In genomic region chrX:134821901-134822300, GRCh38 we compare ENCODE assay signal across 21 cellular contexts. TPM values are rescaled to one million over a fixed set of nuclear protein-coding genes. Genes with fewer than 3 reads are reported as not detected.
DNase-seq lines count a peak whose midpoint lies in the region; ATAC-seq and TF ChIP-seq lines count a peak whose summit lies in the region.
"Had no signal": no experiment of that assay in that cellular context is flagged by ENCODE, and none has a peak within 500 bp of the region (broad histone marks: within the 10 kb centered on the region; RNA-seq: fewer than 3 reads in every experiment).

No MANE protein-coding gene starts in this region.

- TF ChIP-seq CTCF in heart right ventricle (IDR thresholded peaks at IDR 0.05) (no peak), brain microvascular endothelial cell (IDR thresholded peaks at IDR 0.05; ENCODE audit: low read depth, low read length, missing control alignments) (no peak), upper lobe of left lung (IDR thresholded peaks at IDR 0.05) (no peak)

- H3K27me3 ChIP-seq in heart right ventricle = no peaks in the 10 kb centered on the region
- no peaks in the 10 kb centered on the region for H3K27me3 ChIP-seq in brain microvascular endothelial cell (replicated peaks)
- H3K27me3 ChIP-seq in mesendoderm (ENCODE audit: insufficient read depth, low read length, poor library complexity) = no peaks in the 10 kb centered on the region
- no peaks in the 10 kb centered on the region for H3K27me3 ChIP-seq in upper lobe of left lung
- H3K27me3 ChIP-seq: esophagus muscularis mucosa, right lobe of liver, transverse colon had no signal

- WGBS in heart right ventricle, 2 donors = 64 to 66% methylated on average over 1 of the region's 1 CpG
- no CpG with 5 or more reads among the region's 1 CpG for WGBS in mesendoderm (ENCODE audit: extremely low coverage, insufficient coverage, low lambda C conversion rate)
- WGBS in upper lobe of left lung, 2 donors = 50 to 78% methylated on average over 1 of the region's 1 CpG

- H3K4me2 ChIP-seq in mesendoderm (ENCODE audit: low read length) = no peak overlapping the region

- in situ Hi-C loops in brain microvascular endothelial cell (cut with HindIII; ENCODE audit: low pct_ligation_motif_present, low sequenced_read_pairs) = no loop called here

- no peak overlapping the region for H4K8ac ChIP-seq in mesendoderm (ENCODE audit: low read depth, low read length)

- H3K27ac ChIP-seq in heart right ventricle (peak overlapping the region in 9 of 10 donors; percentile 32 to 81 (median 66)), brain microvascular endothelial cell (peak overlapping the region; percentile 32), mesendoderm (ENCODE audit: low read depth, low read length) (no peak overlapping the region), upper lobe of left lung (peak overlapping the region; percentile 7 to 59 (median 43))
- H3K27ac ChIP-seq: transverse colon had no signal

- H3K9ac ChIP-seq in mesendoderm (ENCODE audit: low read length) = no peak overlapping the region

- no peak overlapping the region for H4K5ac ChIP-seq in mesendoderm (ENCODE audit: low read length)

- H2BK15ac ChIP-seq in mesendoderm (replicated peaks; ENCODE audit: low read depth) = no peak overlapping the region

- no peak overlapping the region for H3K23ac ChIP-seq in mesendoderm (ENCODE audit: low read length)

- TF ChIP-seq EP300 in upper lobe of left lung (IDR thresholded peaks at IDR 0.05) = no peak

- DNase-seq in heart right ventricle = no peak
- DNase-seq in left ventricle myocardium superior = no peak
- DNase-seq in brain microvascular endothelial cell = no peak
- DNase-seq in mesendoderm = peak; percentile 57
- no peak for DNase-seq in upper lobe of left lung
- no peak for DNase-seq in putamen (ENCODE audit: low spot score)
- DNase-seq in activated gamma-delta T cell (lab: John Stamatoyannopoulos, UW) = no peak
- DNase-seq: activated CD4-positive, alpha-beta T cell treated with anti-CD3 and anti-CD28 coated beads for 48 hours; activated naive CD4-positive, alpha-beta T cell; activated T-cell treated with anti-CD3 and anti-CD28 coated beads, Interleukin-2, amount 50 U/mL, for 4 hours; CD8-positive, alpha-beta memory T cell; DMS153; effector memory CD4-positive, alpha-beta T cell; NCI-H1048; NCI-H1694 treated with DMSO at 0.1 percent for 48 hours; NCI-H526 treated with DMSO at 0.1 percent for 48 hours; occipital lobe; right lobe of liver; transverse colon had no signal

- H2AK5ac ChIP-seq in mesendoderm (ENCODE audit: low read length) = no peak overlapping the region

- H3K79me1 ChIP-seq in mesendoderm (ENCODE audit: low read length) = no peaks in the 10 kb centered on the region

- TF ChIP-seq POLR2A in upper lobe of left lung (IDR thresholded peaks at IDR 0.05) = no peak

- no peaks in the 10 kb centered on the region for H3K79me2 ChIP-seq in mesendoderm (ENCODE audit: control insufficient read depth, insufficient read depth, low read length)

- no peak overlapping the region for H2BK5ac ChIP-seq in mesendoderm (ENCODE audit: low read length)

- H3K18ac ChIP-seq in mesendoderm (ENCODE audit: low read length) = no peak overlapping the region

- H3K4me3 ChIP-seq in heart right ventricle (no peak overlapping the region), brain microvascular endothelial cell (ENCODE audit: low read depth, low read length) (no peak overlapping the region), mesendoderm (ENCODE audit: low read length) (no peak overlapping the region), upper lobe of left lung (no peak overlapping the region)
- H3K4me3 ChIP-seq: esophagus muscularis mucosa, right lobe of liver, transverse colon had no signal

- intact Hi-C loops in heart right ventricle (cut with DNase I) (no loop called here), left ventricle myocardium superior (cut with micrococcal nuclease) (no loop called here)

- ATAC-seq in heart right ventricle (peak in 5 of 8 donors; percentile 44 to 85 (median 77)), left ventricle myocardium superior (no peak), upper lobe of left lung (ENCODE audit: low FRiP score in 2 of 2) (no peak), GM18519 (IDR thresholded peaks at IDR 0.05; ENCODE audit: low FRiP score, unreplicated experiment) (no peak)
- ATAC-seq: activated T-cell treated with anti-CD3 and anti-CD28 coated beads, Interleukin-2, amount 50 U/mL, for 4 hours had no signal

- no peak overlapping the region for H3K56ac ChIP-seq in mesendoderm (ENCODE audit: low read length)

- H3K4me1 ChIP-seq in heart right ventricle (peaks cover 0 to 12% (median 0%) of the 10 kb centered on the region in 9 donors), mesendoderm (ENCODE audit: control insufficient read depth, low read depth, low read length) (no peaks in the 10 kb centered on the region), upper lobe of left lung (no peaks in the 10 kb centered on the region)
- H3K4me1 ChIP-seq: esophagus muscularis mucosa, right lobe of liver, transverse colon had no signal

- H3K9me3 ChIP-seq in heart right ventricle (no peaks in the 10 kb centered on the region), upper lobe of left lung (no peaks in the 10 kb centered on the region)
- H3K9me3 ChIP-seq: esophagus muscularis mucosa, right lobe of liver, transverse colon had no signal

- no peaks in the 10 kb centered on the region for H3K36me3 ChIP-seq in heart right ventricle
- H3K36me3 ChIP-seq in brain microvascular endothelial cell (replicated peaks) = no peaks in the 10 kb centered on the region
- no peaks in the 10 kb centered on the region for H3K36me3 ChIP-seq in mesendoderm (ENCODE audit: control insufficient read depth, insufficient read depth, low read length)
- H3K36me3 ChIP-seq in upper lobe of left lung = no peaks in the 10 kb centered on the region
- H3K36me3 ChIP-seq: esophagus muscularis mucosa, right lobe of liver, transverse colon had no signal

- H3K4ac ChIP-seq in mesendoderm (ENCODE audit: low read depth, low read length) = no peak overlapping the region

- H2BK120ac ChIP-seq in mesendoderm (ENCODE audit: low read depth, low read length) = no peak overlapping the region

RNA-seq across cellular contexts. Expression of gene PABIR2, which starts 24.9 kb away (rescaled TPM):
- total RNA-seq in heart right ventricle (10 to 100 TPM; 10.7 to 18.7 (median 14.1) TPM), left ventricle myocardium superior (10.0 TPM), upper lobe of left lung (10 to 100 TPM; 11.4 to 25.1 (median 15.6) TPM)
- 10 to 100 TPM; 11.6 to 23.3 TPM for polyA plus RNA-seq in heart right ventricle
- polyA plus RNA-seq in mesendoderm (2013, experiment 1 of 2) = 19.2 TPM
- polyA plus RNA-seq in mesendoderm (2013, experiment 2 of 2) = 19.9 TPM

Comparison
In these comparisons a context has a peak if more than half of its experiments do, and no peak if none do; other contexts are left out.
1. ATAC-seq: peak in heart right ventricle (5 of 8); none in left ventricle myocardium superior (single experiment), upper lobe of left lung (0 of 2) and GM18519 (single experiment).